Comparison of ENCODE assay signal across 9 cellular contexts in genomic region chr12:63045020-63045860, GRCh38.
A peak's percentile ranks its signal among the peaks of the same experiment; 100 is the strongest.
DNase-seq lines count a peak whose midpoint lies in the region; ATAC-seq, FAIRE-seq and TF ChIP-seq lines count a peak whose summit lies in the region.
"Had no signal": no experiment of that assay in that cellular context is flagged by ENCODE, and none has a peak within 500 bp of the region (broad histone marks: within the 10 kb centered on the region; RNA-seq: fewer than 3 reads in every experiment).

No MANE protein-coding gene starts in this region.

- DNase-seq in ACHN (peak; percentile 69), HTR-8/SVneo (ENCODE audit: insufficient read length, low spot score) (peak; percentile 49), cardiac fibroblast (ENCODE audit: low read depth in 2 of 2) (peak; percentile 66 to 86), kidney tubule cell (ENCODE audit: low spot score) (peak; percentile 94), DMS 273 (lab: John Stamatoyannopoulos, UW; ENCODE audit: unreplicated experiment) (no peak), NCI-H446 (lab: John Stamatoyannopoulos, UW) (no peak)

- FAIRE-seq in HTR-8/SVneo (lab: Jason Lieb, UNC) = peak; percentile 26

- no peak overlapping the region for H3K4me3 ChIP-seq in cardiac fibroblast (replicated peaks in 1 of 2; ENCODE audit: low read depth in 2 of 2, low read length in 2 of 2)
- H3K4me3 ChIP-seq: BLaER1 treated with 17β-estradiol and CSF1 and Interleukin-3, amounts not matched to agents 10 nM and 100 nM had no signal

- no peak for TF ChIP-seq CTCF in cardiac fibroblast (IDR thresholded peaks at IDR 0.05; ENCODE audit: low read depth, low read length)

- ATAC-seq in GM19463 (IDR thresholded peaks at IDR 0.05; ENCODE audit: unreplicated experiment) (no peak), HG03175 (IDR thresholded peaks at IDR 0.05; ENCODE audit: unreplicated experiment) (no peak)

- in situ Hi-C loops in ACHN (cut with HindIII; ENCODE audit: low pct_ligation_motif_present, low pct_unique_long_range_greater_than_20kb, low sequenced_read_pairs) = no loop called here

Comparison
In these comparisons a context has a peak if more than half of its experiments do, and no peak if none do; other contexts are left out.
1. DNase-seq: peak in ACHN (single experiment), HTR-8/SVneo (single experiment), cardiac fibroblast (2 of 2) and kidney tubule cell (single experiment); none in DMS 273 (single experiment) and NCI-H446 (0 of 2).